Comparison of ENCODE assay signal across 10 cellular contexts in the genomic region with DNA sequence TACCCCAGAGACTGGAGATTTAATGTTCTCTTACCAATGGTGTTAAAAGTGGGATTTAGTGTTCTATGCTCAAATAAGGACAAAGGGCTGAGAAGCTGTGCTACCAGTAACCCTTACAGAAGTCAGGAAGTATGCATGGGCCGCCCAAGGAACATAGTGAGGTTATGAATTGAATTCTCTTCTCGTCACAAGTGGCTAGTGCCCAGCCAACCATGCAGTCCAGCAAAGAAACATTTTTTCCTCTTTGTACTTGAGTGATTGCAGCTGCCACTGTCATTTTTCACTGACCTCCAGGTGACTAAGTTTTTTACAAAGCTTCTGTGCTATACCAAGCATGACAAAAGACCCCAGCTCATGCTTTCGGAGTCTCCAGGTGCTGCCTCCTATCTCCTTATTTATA.
DNase-seq lines count a peak whose midpoint lies in the region; ATAC-seq lines count a peak whose summit lies in the region.
"Had no signal": no experiment of that assay in that cellular context is flagged by ENCODE, and none has a peak within 500 bp of the region (broad histone marks: within the 10 kb centered on the region; RNA-seq: fewer than 3 reads in every experiment).

No MANE protein-coding gene starts in this region.

- DNase-seq in DMS79 (lab: John Stamatoyannopoulos, UW) = peak; percentile 42
- peak; percentile 21 for DNase-seq in dedifferentiated amniotic fluid mesenchymal stem cell (ENCODE audit: extremely low spot score)
- no peak for DNase-seq in activated naive CD4-positive, alpha-beta T cell treated with Interleukin-2 at 50 U/mL for 16 hours
- DNase-seq in activated T-cell treated with anti-CD3 and anti-CD28 coated beads for 4 hours = no peak
- no peak for DNase-seq in SIG-M5 treated with dmso at 0.1 percent for 504 hours (lab: John Stamatoyannopoulos, UW; ENCODE audit: unreplicated experiment)
- DNase-seq in substantia nigra (lab: John Stamatoyannopoulos, UW) = no peak
- DNase-seq: naive B cell had no signal

- ATAC-seq in GM19452 (IDR thresholded peaks at IDR 0.05; ENCODE audit: unreplicated experiment) (peak; percentile 90), HG03066 (IDR thresholded peaks at IDR 0.05; ENCODE audit: low read depth, unreplicated experiment) (peak; percentile 98)

- H3K27ac ChIP-seq in substantia nigra (ENCODE audit: low read depth, low read length, poor library complexity, severe bottlenecking) = no peak overlapping the region
- H3K27ac ChIP-seq: C4-2B had no signal

Comparison
In these comparisons a context has a peak if more than half of its experiments do, and no peak if none do; other contexts are left out.
1. DNase-seq: peak in DMS79 (single experiment) and dedifferentiated amniotic fluid mesenchymal stem cell (single experiment); none in activated naive CD4-positive, alpha-beta T cell treated with Interleukin-2 at 50 U/mL for 16 hours (single experiment), activated T-cell treated with anti-CD3 and anti-CD28 coated beads for 4 hours (single experiment), SIG-M5 treated with dmso at 0.1 percent for 504 hours (single experiment) and substantia nigra (0 of 49).